Comparison of ENCODE assay signal across 10 cellular contexts in the genomic region with DNA sequence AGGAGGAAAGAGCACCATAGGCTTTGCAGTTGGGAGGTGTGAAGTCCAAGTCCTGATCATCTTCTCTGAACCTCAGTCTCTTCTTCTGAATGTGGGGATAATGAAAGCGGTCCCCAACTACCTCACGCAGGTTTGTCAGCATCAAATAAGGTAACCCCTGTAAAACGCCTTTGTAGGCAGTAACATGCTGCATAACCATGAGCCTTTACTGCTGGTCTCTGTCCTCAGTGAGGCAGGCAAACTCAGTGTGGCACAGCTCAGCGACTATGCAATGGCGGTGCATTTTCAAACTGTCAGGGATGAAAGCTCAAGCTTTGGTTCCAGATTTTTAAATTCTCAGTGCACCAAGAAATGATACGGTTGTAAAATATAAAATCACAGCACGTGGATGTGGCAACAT. TPM values are rescaled to one million over a fixed set of nuclear protein-coding genes. Genes with fewer than 3 reads are reported as not detected.
DNase-seq lines count a peak whose midpoint lies in the region; ATAC-seq and TF ChIP-seq lines count a peak whose summit lies in the region.
"Had no signal": no experiment of that assay in that cellular context is flagged by ENCODE, and none has a peak within 500 bp of the region (broad histone marks: within the 10 kb centered on the region; RNA-seq: fewer than 3 reads in every experiment).

No MANE protein-coding gene starts in this region.

- H3K4me1 Mint-ChIP-seq in T-helper 2 cell treated with Interferon-gamma antibody and Interleukin-4, amounts not matched to agents 5 μg/mL and 100 μg/mL, for 36 hours (ENCODE audit: low read depth) = peaks cover 25% of the 10 kb centered on the region
- H3K4me1 Mint-ChIP-seq in T-helper 17 cell = peaks cover 32% of the 10 kb centered on the region
- peaks cover 97% of the 10 kb centered on the region for H3K4me1 Mint-ChIP-seq in stimulated activated naive CD8-positive, alpha-beta T cell treated with anti-CD3 and anti-CD28 coated beads, Interleukin-15, amount 100 ng/mL, for 72 hours

- H3K9me3 ChIP-seq in T-helper 17 cell (ENCODE audit: control insufficient read depth, low read length, poor library complexity, severe bottlenecking) (no peaks in the 10 kb centered on the region), esophagus squamous epithelium (no peaks in the 10 kb centered on the region)
- H3K9me3 ChIP-seq: A549 had no signal

- H3K36me3 Mint-ChIP-seq in T-helper 2 cell treated with Interferon-gamma antibody and Interleukin-4, amounts not matched to agents 5 μg/mL and 100 μg/mL, for 36 hours (ENCODE audit: low read depth) = peaks cover 20% of the 10 kb centered on the region
- peaks cover 2% of the 10 kb centered on the region for H3K36me3 Mint-ChIP-seq in T-helper 17 cell (ENCODE audit: low read depth)

- H3K4me3 Mint-ChIP-seq in T-helper 2 cell treated with Interferon-gamma antibody and Interleukin-4, amounts not matched to agents 5 μg/mL and 100 μg/mL, for 36 hours = peak overlapping the region; percentile 79
- H3K4me3 Mint-ChIP-seq in T-helper 17 cell = peak overlapping the region; percentile 91
- H3K4me3 Mint-ChIP-seq in stimulated activated naive CD8-positive, alpha-beta T cell treated with anti-CD3 and anti-CD28 coated beads, Interleukin-15, amount 100 ng/mL, for 72 hours = peak overlapping the region; percentile 74 to 80

- H3K27ac Mint-ChIP-seq in T-helper 2 cell treated with Interferon-gamma antibody and Interleukin-4, amounts not matched to agents 5 μg/mL and 100 μg/mL, for 36 hours = peak overlapping the region; percentile 96
- peak overlapping the region; percentile 96 for H3K27ac Mint-ChIP-seq in T-helper 17 cell
- H3K27ac Mint-ChIP-seq in stimulated activated naive CD8-positive, alpha-beta T cell treated with anti-CD3 and anti-CD28 coated beads, Interleukin-15, amount 100 ng/mL, for 72 hours = peak overlapping the region; percentile 81 to 91

- peak overlapping the region; percentile 5 to 88 (median 57) for H3K27ac ChIP-seq in esophagus squamous epithelium

- H3K27me3 Mint-ChIP-seq in T-helper 2 cell treated with Interferon-gamma antibody and Interleukin-4, amounts not matched to agents 5 μg/mL and 100 μg/mL, for 36 hours (ENCODE audit: low read depth) = no peaks in the 10 kb centered on the region
- H3K27me3 Mint-ChIP-seq in T-helper 17 cell = no peaks in the 10 kb centered on the region
- no peaks in the 10 kb centered on the region for H3K27me3 Mint-ChIP-seq in stimulated activated naive CD8-positive, alpha-beta T cell treated with anti-CD3 and anti-CD28 coated beads, Interleukin-15, amount 100 ng/mL, for 72 hours

- 86 to 89% methylated on average over 7 of the region's 7 CpGs for WGBS in esophagus squamous epithelium, 2 donors

- no peak for DNase-seq in T-helper 2 cell treated with Interferon-gamma antibody and Interleukin-4, amounts not matched to agents 5 μg/mL and 100 μg/mL, for 36 hours (ENCODE audit: low spot score)
- no peak for DNase-seq in T-helper 2 cell
- DNase-seq in T-helper 17 cell = no peak
- no peak for DNase-seq in esophagus squamous epithelium (lab: John Stamatoyannopoulos, UW)
- no peak for DNase-seq in stimulated activated naive CD8-positive, alpha-beta T cell treated with anti-CD3 and anti-CD28 coated beads, Interleukin-15, amount 100 ng/mL, for 72 hours
- no peak for DNase-seq in NCI-H187 (lab: John Stamatoyannopoulos, UW)
- DNase-seq in islet precursor cell = no peak

- peaks cover 13 to 80% (median 24%) of the 10 kb centered on the region in 3 donors for H3K4me1 ChIP-seq in esophagus squamous epithelium

- no peaks in the 10 kb centered on the region for H3K9me3 Mint-ChIP-seq in T-helper 2 cell treated with Interferon-gamma antibody and Interleukin-4, amounts not matched to agents 5 μg/mL and 100 μg/mL, for 36 hours
- no peaks in the 10 kb centered on the region for H3K9me3 Mint-ChIP-seq in stimulated activated naive CD8-positive, alpha-beta T cell treated with anti-CD3 and anti-CD28 coated beads, Interleukin-15, amount 100 ng/mL, for 72 hours

- no peak overlapping the region for H3K4me3 ChIP-seq in esophagus squamous epithelium
- H3K4me3 ChIP-seq: A549, smooth muscle cell had no signal

- no peak for ATAC-seq in T-helper 17 cell
- ATAC-seq in stimulated activated naive CD8-positive, alpha-beta T cell treated with anti-CD3 and anti-CD28 coated beads, Interleukin-15, amount 100 ng/mL, for 72 hours = no peak
- ATAC-seq in HG02938 (IDR thresholded peaks at IDR 0.05; ENCODE audit: unreplicated experiment) = no peak

- no peak for TF ChIP-seq POLR2A in esophagus squamous epithelium (IDR thresholded peaks at IDR 0.05)

- no peak for TF ChIP-seq CTCF in esophagus squamous epithelium (IDR thresholded peaks at IDR 0.05)

- peaks cover 0 to 36% (median 0%) of the 10 kb centered on the region in 3 donors for H3K36me3 ChIP-seq in esophagus squamous epithelium

- H3K27me3 ChIP-seq in esophagus squamous epithelium = no peaks in the 10 kb centered on the region

- intact Hi-C loops in esophagus squamous epithelium (cut with DNase I) = no loop called here

RNA-seq across cellular contexts. Expression of a gene that starts 46.1 kb away (rescaled TPM):
- total RNA-seq in T-helper 17 cell = 10 to 100 TPM; 62.8 to 67.6 TPM
- 10 to 100 TPM in 1 of 4 donors, 1 to 10 TPM in 3; 4.1 to 13.6 (median 8.2) TPM for total RNA-seq in esophagus squamous epithelium

Comparison
In these comparisons a context has a peak if more than half of its experiments do, and no peak if none do; other contexts are left out.
1. RNA of a gene that starts 46.1 kb away (total RNA-seq): 62.8 to 67.6 TPM in T-helper 17 cell; 4.1 to 13.6 TPM in esophagus squamous epithelium; every median in the first group is over 4 times any median in the second.
2. Peak in every context shown above with its lines, with median percentiles within 50 percentile points of each other: H3K27ac Mint-ChIP-seq and H3K4me3 Mint-ChIP-seq.